ENCODE assay signal across 1 cellular context in the genomic region with DNA sequence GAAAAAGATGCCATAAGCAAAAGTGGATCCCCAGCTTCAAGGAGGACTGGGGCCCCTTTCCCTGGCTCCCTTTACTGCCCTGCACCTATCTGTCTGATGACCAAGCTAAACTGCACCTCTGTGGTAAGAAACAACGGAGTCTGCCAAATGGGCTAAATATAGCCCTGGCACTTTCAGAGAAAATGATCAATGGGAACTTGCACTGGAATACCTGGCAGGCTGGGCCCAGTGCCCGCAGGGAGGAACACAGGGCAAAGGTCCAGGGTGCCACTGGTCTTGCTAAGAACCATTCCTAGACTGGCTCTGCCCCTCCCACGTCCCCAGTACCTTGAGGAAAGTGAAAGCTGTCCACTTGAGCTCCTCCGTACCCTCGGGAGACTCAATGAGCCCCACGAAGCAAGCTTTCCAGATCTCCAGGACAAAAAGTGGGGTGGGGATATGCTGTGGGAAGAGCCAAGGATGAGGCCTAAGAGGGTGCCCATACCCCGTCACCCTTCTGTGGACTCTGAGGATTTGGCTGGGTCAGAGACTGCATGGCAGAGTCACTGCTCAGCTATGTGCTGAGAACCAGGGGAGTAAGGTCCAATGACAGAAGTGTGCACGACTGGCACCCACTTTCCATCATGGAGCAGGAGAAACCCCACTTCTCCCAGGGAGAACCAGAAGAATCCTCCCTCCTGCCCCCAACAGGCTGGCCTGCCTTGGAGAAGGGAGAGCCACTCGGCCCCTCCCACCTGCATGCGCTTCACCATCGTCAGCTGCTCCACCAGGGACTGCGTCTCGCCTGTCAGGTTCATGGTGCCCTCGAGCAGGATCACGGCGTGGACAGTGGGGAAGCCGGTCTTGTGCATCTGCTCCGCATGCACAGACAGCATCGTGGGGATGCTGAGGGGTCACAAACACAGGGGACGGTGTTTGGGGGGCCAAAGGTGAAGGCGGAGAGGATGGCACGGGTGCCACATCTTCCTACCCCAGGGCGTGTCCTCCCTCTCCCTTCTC.
TF ChIP-seq lines count a peak whose summit lies in the region.

No MANE protein-coding gene starts in this region.

TF ChIP-seq in GM12891, 5 proteins besides CTCF, POLR2A, EP300 and RAD21:
- TF ChIP-seq TAF1 (IDR thresholded peaks at IDR 0.05; ENCODE audit: low read depth, low read length), result no peak
- no peak for TF ChIP-seq PAX5 (IDR thresholded peaks at IDR 0.05; ENCODE audit: insufficient read depth, low read length, severe bottlenecking)
- no peak for TF ChIP-seq POU2F2 (IDR thresholded peaks at IDR 0.05; ENCODE audit: low read depth, low read length)
- no peak for TF ChIP-seq POLR2AphosphoS5 (IDR thresholded peaks at IDR 0.05; ENCODE audit: low read depth, low read length)
- TF ChIP-seq SPI1 (IDR thresholded peaks at IDR 0.05; ENCODE audit: low read depth, low read length), result no peak
